In genomic region chr2:160940271-160940670, GRCh38 we compare ENCODE assay signal across 26 cellular contexts.
DNase-seq lines count a peak whose midpoint lies in the region; ATAC-seq and TF ChIP-seq lines count a peak whose summit lies in the region.
"Had no signal": no experiment of that assay in that cellular context is flagged by ENCODE, and none has a peak within 500 bp of the region (broad histone marks: within the 10 kb centered on the region; RNA-seq: fewer than 3 reads in every experiment).

No MANE protein-coding gene starts in this region.

- no peak overlapping the region for H3K4me3 ChIP-seq in KMS-11 (IDR thresholded peaks at IDR 0.05; ENCODE audit: insufficient read depth, low read depth, low read length)
- H3K4me3 ChIP-seq in left lung, result no peak overlapping the region
- H3K4me3 ChIP-seq: BLaER1 treated with 17β-estradiol and CSF1 and Interleukin-3, amounts not matched to agents 10 nM and 100 nM; heart left ventricle; smooth muscle cell; stomach; thyroid gland had no signal

- H3K4me1 Mint-ChIP-seq in activated T-helper 17 cell treated with anti-CD3 and anti-CD28 coated beads, Interleukin-2, amount 50 U/mL, for 72 hours, result peaks cover 14% of the 10 kb centered on the region

- H3K36me3 Mint-ChIP-seq in activated T-helper 17 cell treated with anti-CD3 and anti-CD28 coated beads, Interleukin-2, amount 50 U/mL, for 72 hours (ENCODE audit: low read depth), result no peaks in the 10 kb centered on the region
- H3K36me3 Mint-ChIP-seq: activated naive CD4-positive, alpha-beta T cell treated with anti-CD3 and anti-CD28 coated beads, Interleukin-2, amount 10 ng/mL, durations not matched to agents 7 days and 5 days had no signal

- H4K20me1 ChIP-seq in KMS-11 (ENCODE audit: insufficient read depth), result no peaks in the 10 kb centered on the region
- H4K20me1 ChIP-seq: BLaER1 treated with 17β-estradiol and CSF1 and Interleukin-3, amounts not matched to agents 10 nM and 100 nM had no signal

- H3K4me1 ChIP-seq in KMS-11 (ENCODE audit: low read depth, poor library complexity, severe bottlenecking) (peaks cover 43% of the 10 kb centered on the region), left lung (no peaks in the 10 kb centered on the region)
- H3K4me1 ChIP-seq: Caco-2 had no signal

- H3K9me3 ChIP-seq in left lung, result no peaks in the 10 kb centered on the region
- H3K9me3 ChIP-seq: BLaER1 treated with 17β-estradiol and CSF1 and Interleukin-3, amounts not matched to agents 10 nM and 100 nM; Caco-2; heart left ventricle; stomach; thyroid gland had no signal

- peak overlapping the region; percentile 82 for H3K27ac ChIP-seq in KMS-11
- H3K27ac ChIP-seq in left lung, result no peak overlapping the region
- H3K27ac ChIP-seq: BLaER1 treated with 17β-estradiol and CSF1 and Interleukin-3, amounts not matched to agents 10 nM and 100 nM; epithelial cell of prostate; heart left ventricle; stomach; thyroid gland had no signal

- peak overlapping the region; percentile 41; the same call in 1 of the 2 replicates for H3K9ac ChIP-seq in KMS-11
- H3K9ac ChIP-seq: BLaER1 treated with 17β-estradiol and CSF1 and Interleukin-3, amounts not matched to agents 10 nM and 100 nM had no signal

- H3K9me3 Mint-ChIP-seq in activated T-helper 17 cell treated with anti-CD3 and anti-CD28 coated beads, Interleukin-2, amount 50 U/mL, for 72 hours, result no peaks in the 10 kb centered on the region
- H3K9me3 Mint-ChIP-seq: activated naive CD4-positive, alpha-beta T cell treated with anti-CD3 and anti-CD28 coated beads, Interleukin-2, amount 10 ng/mL, durations not matched to agents 7 days and 5 days; nephron had no signal

- no peaks in the 10 kb centered on the region for H3K79me2 ChIP-seq in KMS-11 (ENCODE audit: insufficient read depth, low read depth)

- no peak overlapping the region for H2AFZ ChIP-seq in KMS-11 (ENCODE audit: low read depth)

- no peaks in the 10 kb centered on the region for H3K27me3 ChIP-seq in KMS-11 (ENCODE audit: insufficient read depth, low read depth)
- H3K27me3 ChIP-seq in left lung, result no peaks in the 10 kb centered on the region
- H3K27me3 ChIP-seq: BLaER1 treated with 17β-estradiol and CSF1 and Interleukin-3, amounts not matched to agents 10 nM and 100 nM; heart left ventricle; stomach; thyroid gland had no signal

- H3K27me3 Mint-ChIP-seq in activated T-helper 17 cell treated with anti-CD3 and anti-CD28 coated beads, Interleukin-2, amount 50 U/mL, for 72 hours, result peaks cover 4% of the 10 kb centered on the region
- H3K27me3 Mint-ChIP-seq: activated naive CD4-positive, alpha-beta T cell treated with anti-CD3 and anti-CD28 coated beads, Interleukin-2, amount 10 ng/mL, durations not matched to agents 7 days and 5 days had no signal

- peak; percentile 7 for DNase-seq in Daoy (ENCODE audit: low read depth)
- no peak for DNase-seq in left lung
- no peak for DNase-seq in retina
- DNase-seq: ACHN; activated CD4-positive, alpha-beta T cell treated with anti-CD3 and anti-CD28 coated beads for 48 hours; activated naive CD4-positive, alpha-beta T cell treated with anti-CD3 and anti-CD28 coated beads, Interleukin-2, amount 10 ng/mL, durations not matched to agents 7 days and 5 days; activated T-cell treated with anti-CD3 and anti-CD28 coated beads, Interleukin-2, amount 50 U/mL, for 48 hours; amygdala; Caco-2; DND-41; effector CD4-positive, alpha-beta T cell; heart left ventricle; NCI-H1436; NCI-H2081 treated with DMSO at 0.1 percent for 48 hours; NCI-H774; stimulated activated CD4-positive, alpha-beta T cell treated with anti-CD3 and anti-CD28 coated beads, Interleukin-1b, Interleukin-23, amount 100 ng/mL, for 48 hours; stomach had no signal

- peak overlapping the region; percentile 35 for H3K27ac Mint-ChIP-seq in activated T-helper 17 cell treated with anti-CD3 and anti-CD28 coated beads, Interleukin-2, amount 50 U/mL, for 72 hours
- H3K27ac Mint-ChIP-seq: activated naive CD4-positive, alpha-beta T cell treated with anti-CD3 and anti-CD28 coated beads, Interleukin-2, amount 10 ng/mL, durations not matched to agents 7 days and 5 days; nephron had no signal

- peak overlapping the region; percentile 71 for H3K4me2 ChIP-seq in KMS-11
- H3K4me2 ChIP-seq: BLaER1 treated with 17β-estradiol and CSF1 and Interleukin-3, amounts not matched to agents 10 nM and 100 nM; smooth muscle cell had no signal

- H3K36me3 ChIP-seq in KMS-11 (ENCODE audit: insufficient read depth), result no peaks in the 10 kb centered on the region
- H3K36me3 ChIP-seq in left lung, result no peaks in the 10 kb centered on the region
- H3K36me3 ChIP-seq: BLaER1 treated with 17β-estradiol and CSF1 and Interleukin-3, amounts not matched to agents 10 nM and 100 nM; heart left ventricle; stomach; thyroid gland had no signal

- TF ChIP-seq CTCF in KMS-11 (conservative IDR thresholded peaks at IDR 0.05; ENCODE audit: low read depth, low read length) (no peak), left lung (IDR thresholded peaks at IDR 0.05) (no peak)

- peak; percentile 40 for ATAC-seq in activated T-helper 17 cell treated with anti-CD3 and anti-CD28 coated beads, Interleukin-2, amount 50 U/mL, for 72 hours (replicated peaks)
- ATAC-seq in left lung, result peak; percentile 41
- ATAC-seq in HG03354 (IDR thresholded peaks at IDR 0.05; ENCODE audit: poor library complexity, severe bottlenecking, unreplicated experiment), result no peak
- no peak for ATAC-seq in GM19397 (IDR thresholded peaks at IDR 0.05; ENCODE audit: unreplicated experiment)
- ATAC-seq: heart left ventricle had no signal

- intact Hi-C loops in left lung (cut with DNase I), result no loop called here

- H3K4me3 Mint-ChIP-seq in activated T-helper 17 cell treated with anti-CD3 and anti-CD28 coated beads, Interleukin-2, amount 50 U/mL, for 72 hours, result no peak overlapping the region
- H3K4me3 Mint-ChIP-seq: activated naive CD4-positive, alpha-beta T cell treated with anti-CD3 and anti-CD28 coated beads, Interleukin-2, amount 10 ng/mL, durations not matched to agents 7 days and 5 days; nephron had no signal

Comparison
In these comparisons a context has a peak if more than half of its experiments do, and no peak if none do; other contexts are left out.
1. ATAC-seq: peak in activated T-helper 17 cell treated with anti-CD3 and anti-CD28 coated beads, Interleukin-2, amount 50 U/mL, for 72 hours (single experiment) and left lung (single experiment); none in HG03354 (single experiment) and GM19397 (single experiment).